Comparison of ENCODE assay signal across 1 cellular context in genomic region chr7:63112764-63113712, GRCh38.
TF ChIP-seq lines count a peak whose summit lies in the region.

No MANE protein-coding gene starts in this region.

TF ChIP-seq in SK-N-SH treated with all-trans-retinoic acid at 6 μM for 48 hours, 23 proteins besides CTCF, POLR2A, EP300 and RAD21 (continued from another document):
- TF ChIP-seq TSHZ2 (CRISPR knock-in tag; IDR thresholded peaks at IDR 0.05): no peak
- no peak for TF ChIP-seq ZNF565 (CRISPR knock-in tag; conservative IDR thresholded peaks at IDR 0.05; ENCODE audit: low read depth)
- TF ChIP-seq BACH2 (CRISPR knock-in tag; IDR thresholded peaks at IDR 0.05; ENCODE audit: borderline replicate concordance): no peak
- TF ChIP-seq ARNTL (CRISPR knock-in tag; IDR thresholded peaks at IDR 0.05; ENCODE audit: borderline replicate concordance, low read depth): no peak
